Comparison of ENCODE assay signal across 19 cellular contexts in the genomic region with DNA sequence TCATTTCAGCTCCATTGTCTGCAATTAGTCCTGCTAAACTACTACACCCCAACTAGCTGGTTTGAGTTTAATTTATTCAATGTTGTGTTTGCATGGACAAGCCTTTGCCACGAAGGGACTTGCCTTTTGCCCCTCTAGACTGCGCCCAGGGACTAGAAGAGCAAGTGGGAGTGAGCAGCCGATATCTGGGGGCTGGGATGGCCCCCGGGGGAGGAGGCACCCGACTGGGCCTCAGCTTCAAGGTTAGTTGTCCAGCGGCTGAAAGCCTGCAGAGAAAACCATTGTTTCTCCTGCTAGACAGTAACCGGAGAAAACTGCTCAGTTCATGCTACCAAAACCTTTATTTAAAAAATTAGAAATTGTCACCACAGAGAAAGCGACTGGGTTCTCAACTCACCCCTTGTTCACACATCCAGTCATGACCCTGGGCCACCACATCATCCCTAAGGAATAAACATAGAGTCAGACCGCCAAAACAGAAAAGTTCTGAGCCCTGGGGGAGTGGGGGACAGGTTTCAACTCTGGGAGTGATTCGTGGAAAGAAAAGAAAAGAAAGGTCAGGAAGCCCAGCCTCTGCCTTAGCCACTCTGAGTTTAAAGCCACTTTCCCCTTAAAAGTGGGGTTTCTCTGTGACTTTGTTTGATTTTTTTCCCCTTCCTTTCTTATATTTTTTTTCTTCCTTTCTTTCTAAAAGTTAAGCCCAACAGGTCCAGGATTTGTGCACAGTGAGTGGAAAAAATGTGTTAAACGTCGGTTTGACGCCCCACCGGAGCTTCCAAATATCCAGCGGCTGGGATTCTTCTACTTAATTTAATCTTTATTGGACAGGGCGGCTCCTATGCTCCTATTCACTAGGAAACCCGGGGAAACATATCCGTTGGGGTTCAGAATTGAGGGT. TPM values are rescaled to one million over a fixed set of nuclear protein-coding genes. Genes with fewer than 3 reads are reported as not detected.
DNase-seq lines count a peak whose midpoint lies in the region; ATAC-seq and TF ChIP-seq lines count a peak whose summit lies in the region.
"Had no signal": no experiment of that assay in that cellular context is flagged by ENCODE, and none has a peak within 500 bp of the region (broad histone marks: within the 10 kb centered on the region; RNA-seq: fewer than 3 reads in every experiment).

No MANE protein-coding gene starts in this region.

- H3K9me3 ChIP-seq in esophagus squamous epithelium = no peaks in the 10 kb centered on the region
- no peaks in the 10 kb centered on the region for H3K9me3 ChIP-seq in neural progenitor cell (ENCODE audit: low read depth)
- no peaks in the 10 kb centered on the region for H3K9me3 ChIP-seq in right atrium auricular region
- H3K9me3 ChIP-seq: heart left ventricle had no signal

- peak overlapping the region; percentile 90 for H3K4me2 ChIP-seq in neural progenitor cell

- H4K20me1 ChIP-seq in neural progenitor cell (ENCODE audit: low read depth) = peaks cover 34% of the 10 kb centered on the region

- H3K4me3 ChIP-seq in ACC112 (ENCODE audit: low read depth, low read length) (peak overlapping the region; percentile 57), esophagus squamous epithelium (peak overlapping the region in 1 of 4 donors; percentile 40), neural progenitor cell (peak overlapping the region; percentile 42), right atrium auricular region (no peak overlapping the region)
- H3K4me3 ChIP-seq: coronary artery, heart left ventricle had no signal

- H3K36me3 Mint-ChIP-seq in WTC11 (no peaks in the 10 kb centered on the region), neural progenitor cell (peaks cover 12% of the 10 kb centered on the region)

- 38% methylated on average over 14 to 17 of the region's 18 CpGs for WGBS in esophagus squamous epithelium, 2 donors

- no peaks in the 10 kb centered on the region for H3K27me3 ChIP-seq in ACC112 (ENCODE audit: insufficient read depth, low read length)
- H3K27me3 ChIP-seq in esophagus squamous epithelium = peaks cover 0 to 97% (median 10%) of the 10 kb centered on the region in 4 donors
- H3K27me3 ChIP-seq in neural progenitor cell = peaks cover 99% of the 10 kb centered on the region
- H3K27me3 ChIP-seq in right atrium auricular region = no peaks in the 10 kb centered on the region

- H3K79me2 ChIP-seq in ACC112 (ENCODE audit: control insufficient read depth, insufficient read depth, low read length, unreplicated experiment) (peaks cover 84% of the 10 kb centered on the region), neural progenitor cell (ENCODE audit: low read depth) (no peaks in the 10 kb centered on the region)
- H3K79me2 ChIP-seq: parathyroid adenoma had no signal

- CTCF ChIA-PET in WTC11 (lab: Charles Lee) = interaction anchor here (0.7 to 3.6 kb wide), 2 partner anchors 9 to 227 kb away, joined by 3 to 15 read pairs; a partner anchor contains a TSS

- TF ChIP-seq POLR2A in esophagus squamous epithelium (IDR thresholded peaks at IDR 0.05) = no peak

- H3K9ac ChIP-seq in neural progenitor cell = no peak overlapping the region
- H3K9ac ChIP-seq: parathyroid adenoma had no signal

- no peak for ATAC-seq in WTC11
- no peak for ATAC-seq in HG03460 (IDR thresholded peaks at IDR 0.05; ENCODE audit: unreplicated experiment)
- no peak for ATAC-seq in GM21576 (IDR thresholded peaks at IDR 0.05; ENCODE audit: unreplicated experiment)
- ATAC-seq in HG03432 (IDR thresholded peaks at IDR 0.05; ENCODE audit: unreplicated experiment) = no peak
- ATAC-seq: heart left ventricle had no signal

- H2AFZ ChIP-seq in ACC112 (ENCODE audit: low read length, unreplicated experiment) (peak overlapping the region; percentile 47), neural progenitor cell (replicated peaks) (no peak overlapping the region)
- H2AFZ ChIP-seq: parathyroid adenoma had no signal

- H3K27ac Mint-ChIP-seq in WTC11 = no peak overlapping the region
- H3K27ac Mint-ChIP-seq in neural progenitor cell = peak overlapping the region; percentile 98
- H3K27ac Mint-ChIP-seq: CD4-positive, CD25-positive, alpha-beta regulatory T cell had no signal

- H3K9me3 Mint-ChIP-seq in WTC11 (no peaks in the 10 kb centered on the region), neural progenitor cell (peaks cover 3% of the 10 kb centered on the region)

- no peak for DNase-seq in WTC11 (ENCODE audit: low spot score)
- DNase-seq in esophagus squamous epithelium (lab: John Stamatoyannopoulos, UW) = no peak
- DNase-seq in neural progenitor cell (ENCODE audit: low spot score) = peak; percentile 16
- no peak for DNase-seq in right atrium auricular region (ENCODE audit: low spot score)
- DNase-seq: amniotic stem cell; CD4-positive, CD25-positive, alpha-beta regulatory T cell; DMS79 treated with DMSO at 0.1 percent for 48 hours; erythroblast; Kasumi-1; NCI-H1417 treated with DMSO at 0.1 percent for 48 hours; stimulated activated naive CD4-positive, alpha-beta T cell had no signal

- H3K27me3 Mint-ChIP-seq in WTC11 (ENCODE audit: low read depth) (no peaks in the 10 kb centered on the region), neural progenitor cell (ENCODE audit: insufficient read depth, low read depth) (peaks cover 14% of the 10 kb centered on the region)

- peaks cover 30% of the 10 kb centered on the region for H3K36me3 ChIP-seq in ACC112 (ENCODE audit: insufficient read depth, low read length)
- H3K36me3 ChIP-seq in esophagus squamous epithelium = no peaks in the 10 kb centered on the region
- H3K36me3 ChIP-seq in neural progenitor cell = no peaks in the 10 kb centered on the region
- H3K36me3 ChIP-seq in right atrium auricular region = no peaks in the 10 kb centered on the region
- H3K36me3 ChIP-seq: heart left ventricle had no signal

- H3K4me1 ChIP-seq in ACC112 (ENCODE audit: control insufficient read depth, insufficient read depth, low read length, unreplicated experiment) = peaks cover 49% of the 10 kb centered on the region
- peaks cover 19 to 81% (median 26%) of the 10 kb centered on the region in 3 donors for H3K4me1 ChIP-seq in esophagus squamous epithelium
- H3K4me1 ChIP-seq in neural progenitor cell = peaks cover 90% of the 10 kb centered on the region
- H3K4me1 ChIP-seq in right atrium auricular region = peaks cover 0 to 27% of the 10 kb centered on the region in 2 donors
- H3K4me1 ChIP-seq: parathyroid adenoma had no signal

- TF ChIP-seq CTCF in WTC11 (IDR thresholded peaks at IDR 0.05) = no peak
- no peak for TF ChIP-seq CTCF in esophagus squamous epithelium (IDR thresholded peaks at IDR 0.05)
- no peak for TF ChIP-seq CTCF in neural progenitor cell (IDR thresholded peaks at IDR 0.05)
- no peak for TF ChIP-seq CTCF in right atrium auricular region (IDR thresholded peaks at IDR 0.05)

- H3K27ac ChIP-seq in ACC112 (ENCODE audit: low read depth, low read length) = no peak overlapping the region
- H3K27ac ChIP-seq in esophagus squamous epithelium = peak overlapping the region in 3 of 4 donors; percentile 12 to 65 (median 46)
- H3K27ac ChIP-seq in neural progenitor cell = no peak overlapping the region
- H3K27ac ChIP-seq in right atrium auricular region = peak overlapping the region in 1 of 2 donors; percentile 5
- H3K27ac ChIP-seq: coronary artery, heart left ventricle, parathyroid adenoma had no signal

- H3K4me3 Mint-ChIP-seq in WTC11 = peak overlapping the region; percentile 69
- peak overlapping the region; percentile 86 for H3K4me3 Mint-ChIP-seq in neural progenitor cell

- peaks cover 60% of the 10 kb centered on the region for H3K4me1 Mint-ChIP-seq in WTC11
- H3K4me1 Mint-ChIP-seq in neural progenitor cell = peaks cover 84% of the 10 kb centered on the region

- intact Hi-C loops in esophagus squamous epithelium (cut with DNase I) = no loop called here

- H3F3A ChIP-seq in neural progenitor cell (ENCODE audit: low read depth) = peaks cover 93% of the 10 kb centered on the region

- POLR2A ChIA-PET in WTC11 (lab: Charles Lee) = no interaction called here

TF ChIP-seq in WTC11, 78 proteins besides CTCF, POLR2A, EP300 and RAD21:
- TF ChIP-seq ZNF317 (CRISPR knock-in tag; IDR thresholded peaks at IDR 0.05; ENCODE audit: borderline replicate concordance, low read depth) = no peak
- TF ChIP-seq, protein P1, sequence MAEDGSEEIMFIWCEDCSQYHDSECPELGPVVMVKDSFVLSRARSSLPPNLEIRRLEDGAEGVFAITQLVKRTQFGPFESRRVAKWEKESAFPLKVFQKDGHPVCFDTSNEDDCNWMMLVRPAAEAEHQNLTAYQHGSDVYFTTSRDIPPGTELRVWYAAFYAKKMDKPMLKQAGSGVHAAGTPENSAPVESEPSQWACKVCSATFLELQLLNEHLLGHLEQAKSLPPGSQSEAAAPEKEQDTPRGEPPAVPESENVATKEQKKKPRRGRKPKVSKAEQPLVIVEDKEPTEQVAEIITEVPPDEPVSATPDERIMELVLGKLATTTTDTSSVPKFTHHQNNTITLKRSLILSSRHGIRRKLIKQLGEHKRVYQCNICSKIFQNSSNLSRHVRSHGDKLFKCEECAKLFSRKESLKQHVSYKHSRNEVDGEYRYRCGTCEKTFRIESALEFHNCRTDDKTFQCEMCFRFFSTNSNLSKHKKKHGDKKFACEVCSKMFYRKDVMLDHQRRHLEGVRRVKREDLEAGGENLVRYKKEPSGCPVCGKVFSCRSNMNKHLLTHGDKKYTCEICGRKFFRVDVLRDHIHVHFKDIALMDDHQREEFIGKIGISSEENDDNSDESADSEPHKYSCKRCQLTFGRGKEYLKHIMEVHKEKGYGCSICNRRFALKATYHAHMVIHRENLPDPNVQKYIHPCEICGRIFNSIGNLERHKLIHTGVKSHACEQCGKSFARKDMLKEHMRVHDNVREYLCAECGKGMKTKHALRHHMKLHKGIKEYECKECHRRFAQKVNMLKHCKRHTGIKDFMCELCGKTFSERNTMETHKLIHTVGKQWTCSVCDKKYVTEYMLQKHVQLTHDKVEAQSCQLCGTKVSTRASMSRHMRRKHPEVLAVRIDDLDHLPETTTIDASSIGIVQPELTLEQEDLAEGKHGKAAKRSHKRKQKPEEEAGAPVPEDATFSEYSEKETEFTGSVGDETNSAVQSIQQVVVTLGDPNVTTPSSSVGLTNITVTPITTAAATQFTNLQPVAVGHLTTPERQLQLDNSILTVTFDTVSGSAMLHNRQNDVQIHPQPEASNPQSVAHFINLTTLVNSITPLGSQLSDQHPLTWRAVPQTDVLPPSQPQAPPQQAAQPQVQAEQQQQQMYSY (CRISPR knock-in tag; IDR thresholded peaks at IDR 0.05) = no peak

RNA-seq across cellular contexts. Expression of a gene that starts 6.7 kb away (rescaled TPM):
- total RNA-seq in WTC11 (2021) = 0.76 to 1.7 TPM (median 1.5 TPM) in 3 replicates
- total RNA-seq in esophagus squamous epithelium = 10 to 100 TPM in 1 of 4 donors, 1 to 10 TPM in 2, under 1 TPM in 1; 0.49 to 11.3 (median 1.5) TPM
- total RNA-seq in neural progenitor cell (ENCODE audit: low replicate concordance) = 8.3 and 9.3 TPM in 2 replicates
- 10 to 100 TPM in 1 of 2 donors, 1 to 10 TPM in 1; 7.1 to 11.0 TPM for total RNA-seq in right atrium auricular region
- total RNA-seq: CD4-positive, CD25-positive, alpha-beta regulatory T cell; mononuclear cell had no signal

RNA-seq across cellular contexts. Expression of a gene that starts 8.7 kb away (rescaled TPM):
- total RNA-seq in WTC11 (2021) (0.18 to 0.34 TPM (median 0.31 TPM) in 3 replicates), esophagus squamous epithelium (10 to 100 TPM in 1 of 4 donors, 1 to 10 TPM in 3; 1.9 to 26.3 (median 3.7) TPM), neural progenitor cell (ENCODE audit: low replicate concordance) (9.1 and 21.1 TPM in 2 replicates), right atrium auricular region (10 to 100 TPM; 35.3 to 37.6 TPM)
- total RNA-seq: CD4-positive, CD25-positive, alpha-beta regulatory T cell had no signal

Comparison
In these comparisons a context has a peak if more than half of its experiments do, and no peak if none do; other contexts are left out.
1. H3K27ac ChIP-seq: peak in esophagus squamous epithelium (3 of 4); none in ACC112 (single experiment) and neural progenitor cell (single experiment).
2. H3K4me3 ChIP-seq: peak in ACC112 (single experiment) and neural progenitor cell (single experiment); none in right atrium auricular region (0 of 2).